In genomic region chr11:86849679-86850078, GRCh38 we compare ENCODE assay signal across 7 cellular contexts.
"Had no signal": no experiment of that assay in that cellular context is flagged by ENCODE, and none has a peak within 500 bp of the region (broad histone marks: within the 10 kb centered on the region; RNA-seq: fewer than 3 reads in every experiment).

No MANE protein-coding gene starts in this region.

- H3K27ac Mint-ChIP-seq: GM23338, H9, IgD-negative memory B cell had no signal

- H3K4me2 ChIP-seq: GM23338 had no signal

- H3K4me3 Mint-ChIP-seq: GM23338, H9, IgD-negative memory B cell had no signal

- DNase-seq: H9, HCEC 1CT, KBM-7 had no signal

- H3K9me3 Mint-ChIP-seq: GM23338, H9, IgD-negative memory B cell had no signal

- H3K4me3 ChIP-seq: GM23338 had no signal

- H3K36me3 Mint-ChIP-seq: IgD-negative memory B cell had no signal

- ATAC-seq: GM23338, HepG2 had no signal

- H3K27ac ChIP-seq: HL-60 had no signal

- H2AFZ ChIP-seq: GM23338 had no signal
